In the genomic region with DNA sequence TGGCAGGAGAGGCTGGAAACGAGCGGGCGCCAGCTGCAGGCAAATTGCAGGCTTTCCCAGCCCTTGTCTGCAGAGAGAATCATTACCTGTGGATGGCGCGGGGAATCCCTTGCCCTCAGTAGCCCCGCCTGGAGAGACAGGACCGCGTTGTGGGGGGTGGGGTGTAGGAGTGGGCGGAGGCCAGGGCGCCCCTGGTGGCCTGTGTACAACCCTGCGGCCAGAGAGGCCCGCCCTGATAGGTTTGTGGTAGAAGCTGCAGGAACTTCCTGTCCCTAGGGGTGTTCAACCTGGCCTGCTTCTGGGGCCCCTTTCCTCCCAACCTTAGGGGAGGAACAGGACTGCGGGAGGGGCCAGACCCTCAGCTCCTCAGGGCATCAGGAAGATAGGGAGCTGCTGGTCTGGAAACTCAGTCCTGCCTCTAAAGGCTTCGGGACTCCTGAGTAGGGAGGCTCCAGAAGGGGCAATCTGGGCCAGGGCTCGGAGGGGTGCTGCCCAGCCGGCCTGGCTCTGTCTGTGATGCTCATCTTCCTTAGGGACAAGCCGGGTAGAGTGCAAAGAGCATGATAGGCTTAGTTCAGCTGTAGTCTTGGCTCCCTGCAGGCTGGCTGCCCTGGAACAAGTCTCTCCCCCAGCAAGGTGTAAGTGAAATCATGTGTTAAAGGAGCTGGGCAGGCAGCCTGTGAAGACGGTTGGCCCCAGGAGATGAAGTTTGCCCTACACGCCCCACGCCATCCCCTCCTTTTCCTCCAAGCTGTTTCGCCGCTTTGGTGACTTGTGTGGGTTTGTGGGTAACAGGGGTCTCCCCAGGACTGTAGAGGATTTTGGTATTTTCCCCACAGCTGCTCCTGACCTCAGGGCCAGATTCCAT, we compare ENCODE assay signal across 1 cellular context.
TF ChIP-seq lines count a peak whose summit lies in the region.

No MANE protein-coding gene starts in this region.

TF ChIP-seq in K562, 482 proteins besides CTCF, POLR2A, EP300 and RAD21 (continued from another document):
- TF ChIP-seq, protein P1, sequence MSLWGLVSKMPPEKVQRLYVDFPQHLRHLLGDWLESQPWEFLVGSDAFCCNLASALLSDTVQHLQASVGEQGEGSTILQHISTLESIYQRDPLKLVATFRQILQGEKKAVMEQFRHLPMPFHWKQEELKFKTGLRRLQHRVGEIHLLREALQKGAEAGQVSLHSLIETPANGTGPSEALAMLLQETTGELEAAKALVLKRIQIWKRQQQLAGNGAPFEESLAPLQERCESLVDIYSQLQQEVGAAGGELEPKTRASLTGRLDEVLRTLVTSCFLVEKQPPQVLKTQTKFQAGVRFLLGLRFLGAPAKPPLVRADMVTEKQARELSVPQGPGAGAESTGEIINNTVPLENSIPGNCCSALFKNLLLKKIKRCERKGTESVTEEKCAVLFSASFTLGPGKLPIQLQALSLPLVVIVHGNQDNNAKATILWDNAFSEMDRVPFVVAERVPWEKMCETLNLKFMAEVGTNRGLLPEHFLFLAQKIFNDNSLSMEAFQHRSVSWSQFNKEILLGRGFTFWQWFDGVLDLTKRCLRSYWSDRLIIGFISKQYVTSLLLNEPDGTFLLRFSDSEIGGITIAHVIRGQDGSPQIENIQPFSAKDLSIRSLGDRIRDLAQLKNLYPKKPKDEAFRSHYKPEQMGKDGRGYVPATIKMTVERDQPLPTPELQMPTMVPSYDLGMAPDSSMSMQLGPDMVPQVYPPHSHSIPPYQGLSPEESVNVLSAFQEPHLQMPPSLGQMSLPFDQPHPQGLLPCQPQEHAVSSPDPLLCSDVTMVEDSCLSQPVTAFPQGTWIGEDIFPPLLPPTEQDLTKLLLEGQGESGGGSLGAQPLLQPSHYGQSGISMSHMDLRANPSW (CRISPR knock-in tag; IDR thresholded peaks at IDR 0.05) = no peak
- TF ChIP-seq HNRNPL (IDR thresholded peaks at IDR 0.05; ENCODE audit: low read depth, low read length) = no peak
- TF ChIP-seq, protein P2, sequence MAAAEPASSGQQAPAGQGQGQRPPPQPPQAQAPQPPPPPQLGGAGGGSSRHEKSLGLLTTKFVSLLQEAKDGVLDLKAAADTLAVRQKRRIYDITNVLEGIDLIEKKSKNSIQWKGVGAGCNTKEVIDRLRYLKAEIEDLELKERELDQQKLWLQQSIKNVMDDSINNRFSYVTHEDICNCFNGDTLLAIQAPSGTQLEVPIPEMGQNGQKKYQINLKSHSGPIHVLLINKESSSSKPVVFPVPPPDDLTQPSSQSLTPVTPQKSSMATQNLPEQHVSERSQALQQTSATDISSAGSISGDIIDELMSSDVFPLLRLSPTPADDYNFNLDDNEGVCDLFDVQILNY (CRISPR knock-in tag; IDR thresholded peaks at IDR 0.05) = no peak
- no peak for TF ChIP-seq ZC3H4 (CRISPR knock-in tag; IDR thresholded peaks at IDR 0.05; ENCODE audit: borderline replicate concordance)
- TF ChIP-seq, protein P3, sequence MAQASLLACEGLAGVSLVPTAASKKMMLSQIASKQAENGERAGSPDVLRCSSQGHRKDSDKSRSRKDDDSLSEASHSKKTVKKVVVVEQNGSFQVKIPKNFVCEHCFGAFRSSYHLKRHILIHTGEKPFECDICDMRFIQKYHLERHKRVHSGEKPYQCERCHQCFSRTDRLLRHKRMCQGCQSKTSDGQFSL (CRISPR knock-in tag; IDR thresholded peaks at IDR 0.05) = peak; percentile 85
- TF ChIP-seq, protein P3 (tag; IDR thresholded peaks at IDR 0.05) = 0 out of 4 replicates have a peak, but pooled peaks of 1 of the 2 experiments have one; percentile 22
- TF ChIP-seq, protein P4, sequence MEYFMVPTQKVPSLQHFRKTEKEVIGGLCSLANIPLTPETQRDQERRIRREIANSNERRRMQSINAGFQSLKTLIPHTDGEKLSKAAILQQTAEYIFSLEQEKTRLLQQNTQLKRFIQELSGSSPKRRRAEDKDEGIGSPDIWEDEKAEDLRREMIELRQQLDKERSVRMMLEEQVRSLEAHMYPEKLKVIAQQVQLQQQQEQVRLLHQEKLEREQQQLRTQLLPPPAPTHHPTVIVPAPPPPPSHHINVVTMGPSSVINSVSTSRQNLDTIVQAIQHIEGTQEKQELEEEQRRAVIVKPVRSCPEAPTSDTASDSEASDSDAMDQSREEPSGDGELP (CRISPR knock-in tag; IDR thresholded peaks at IDR 0.05; ENCODE audit: borderline replicate concordance) = 0 out of 2 replicates have a peak, but pooled peaks have one; percentile 21
